In genomic region chr9:132241483-132241839, GRCh38 we compare ENCODE assay signal across 8 cellular contexts.
DNase-seq lines count a peak whose midpoint lies in the region; ATAC-seq and TF ChIP-seq lines count a peak whose summit lies in the region.

No MANE protein-coding gene starts in this region.

- peak in 1 of 2 donors; percentile 0 for ATAC-seq in CD4-positive, CD25-positive, alpha-beta regulatory T cell (ENCODE audit: low read depth in 2 of 2)
- peak; percentile 9 for ATAC-seq in HG02840 (IDR thresholded peaks at IDR 0.05; ENCODE audit: low FRiP score, unreplicated experiment)
- no peak for ATAC-seq in mucosa of descending colon
- ATAC-seq in HG03097 (IDR thresholded peaks at IDR 0.05; ENCODE audit: low FRiP score, unreplicated experiment), result no peak
- ATAC-seq in GM19452 (IDR thresholded peaks at IDR 0.05; ENCODE audit: unreplicated experiment), result no peak

- peaks cover 0 to 25% (median 7%) of the 10 kb centered on the region in 4 donors for H3K4me1 Mint-ChIP-seq in CD4-positive, CD25-positive, alpha-beta regulatory T cell

- H3K36me3 Mint-ChIP-seq in CD4-positive, CD25-positive, alpha-beta regulatory T cell, result no peaks in the 10 kb centered on the region

- H3K27me3 ChIP-seq in CD4-positive, CD25-positive, alpha-beta regulatory T cell (ENCODE audit: control insufficient read depth, insufficient read depth, low read length), result no peaks in the 10 kb centered on the region

- no peaks in the 10 kb centered on the region for H3K9me3 ChIP-seq in CD4-positive, CD25-positive, alpha-beta regulatory T cell (ENCODE audit: control insufficient read depth in 2 of 2, low read length in 2 of 2)
- H3K9me3 ChIP-seq in mucosa of descending colon, result no peaks in the 10 kb centered on the region

- in situ Hi-C loops in astrocyte of the cerebellum (cut with HindIII; ENCODE audit: low sequenced_read_pairs), result no loop called here

- peak overlapping the region; percentile 66 for H3K4me3 ChIP-seq in CD4-positive, CD25-positive, alpha-beta regulatory T cell (ENCODE audit: low read depth, low read length)
- H3K4me3 ChIP-seq in astrocyte of the cerebellum (ENCODE audit: low read depth, low read length) (peak overlapping the region; percentile 42), mucosa of descending colon (peak overlapping the region; percentile 32)

- H3K27ac ChIP-seq in CD4-positive, CD25-positive, alpha-beta regulatory T cell (ENCODE audit: insufficient read depth, low read length, poor library complexity, severe bottlenecking), result peak overlapping the region; percentile 60

- H3K27me3 Mint-ChIP-seq in CD4-positive, CD25-positive, alpha-beta regulatory T cell, result peaks cover 12% of the 10 kb centered on the region

- TF ChIP-seq CTCF in astrocyte of the cerebellum (IDR thresholded peaks at IDR 0.05; ENCODE audit: low read depth, low read length, missing control alignments) (no peak), mucosa of descending colon (IDR thresholded peaks at IDR 0.05) (no peak)

- no peak for DNase-seq in CD4-positive, CD25-positive, alpha-beta regulatory T cell
- DNase-seq in astrocyte of the cerebellum (ENCODE audit: low read depth) (no peak), mucosa of descending colon (no peak), NCI-H2081 (lab: John Stamatoyannopoulos, UW) (no peak)
- no peak for DNase-seq in activated CD4-positive, CD25-positive, alpha-beta regulatory T cell treated with anti-CD3 and anti-CD28 coated beads, Interleukin-2, amount 50 U/mL, for 72 hours

- intact Hi-C loops in mucosa of descending colon (cut with DNase I, micrococcal nuclease), result no loop called here

- peaks cover 0 to 1% (median 0%) of the 10 kb centered on the region in 7 donors for H3K9me3 Mint-ChIP-seq in CD4-positive, CD25-positive, alpha-beta regulatory T cell

- H3K36me3 ChIP-seq in CD4-positive, CD25-positive, alpha-beta regulatory T cell (ENCODE audit: control insufficient read depth, insufficient read depth, low read length), result no peaks in the 10 kb centered on the region
- no peaks in the 10 kb centered on the region for H3K36me3 ChIP-seq in mucosa of descending colon (ENCODE audit: low read depth)

- peak overlapping the region; percentile 95 to 100 (median 98) for H3K4me3 Mint-ChIP-seq in CD4-positive, CD25-positive, alpha-beta regulatory T cell

- H3K4me1 ChIP-seq in CD4-positive, CD25-positive, alpha-beta regulatory T cell (ENCODE audit: control insufficient read depth, insufficient read depth, low read length, poor library complexity, severe bottlenecking), result peaks cover 22% of the 10 kb centered on the region
- peaks cover 3% of the 10 kb centered on the region for H3K4me1 ChIP-seq in mucosa of descending colon (ENCODE audit: low read depth)

- peak overlapping the region; percentile 87 to 97 (median 90) for H3K27ac Mint-ChIP-seq in CD4-positive, CD25-positive, alpha-beta regulatory T cell
